Comparison of ENCODE assay signal across 1 cellular context in the genomic region with DNA sequence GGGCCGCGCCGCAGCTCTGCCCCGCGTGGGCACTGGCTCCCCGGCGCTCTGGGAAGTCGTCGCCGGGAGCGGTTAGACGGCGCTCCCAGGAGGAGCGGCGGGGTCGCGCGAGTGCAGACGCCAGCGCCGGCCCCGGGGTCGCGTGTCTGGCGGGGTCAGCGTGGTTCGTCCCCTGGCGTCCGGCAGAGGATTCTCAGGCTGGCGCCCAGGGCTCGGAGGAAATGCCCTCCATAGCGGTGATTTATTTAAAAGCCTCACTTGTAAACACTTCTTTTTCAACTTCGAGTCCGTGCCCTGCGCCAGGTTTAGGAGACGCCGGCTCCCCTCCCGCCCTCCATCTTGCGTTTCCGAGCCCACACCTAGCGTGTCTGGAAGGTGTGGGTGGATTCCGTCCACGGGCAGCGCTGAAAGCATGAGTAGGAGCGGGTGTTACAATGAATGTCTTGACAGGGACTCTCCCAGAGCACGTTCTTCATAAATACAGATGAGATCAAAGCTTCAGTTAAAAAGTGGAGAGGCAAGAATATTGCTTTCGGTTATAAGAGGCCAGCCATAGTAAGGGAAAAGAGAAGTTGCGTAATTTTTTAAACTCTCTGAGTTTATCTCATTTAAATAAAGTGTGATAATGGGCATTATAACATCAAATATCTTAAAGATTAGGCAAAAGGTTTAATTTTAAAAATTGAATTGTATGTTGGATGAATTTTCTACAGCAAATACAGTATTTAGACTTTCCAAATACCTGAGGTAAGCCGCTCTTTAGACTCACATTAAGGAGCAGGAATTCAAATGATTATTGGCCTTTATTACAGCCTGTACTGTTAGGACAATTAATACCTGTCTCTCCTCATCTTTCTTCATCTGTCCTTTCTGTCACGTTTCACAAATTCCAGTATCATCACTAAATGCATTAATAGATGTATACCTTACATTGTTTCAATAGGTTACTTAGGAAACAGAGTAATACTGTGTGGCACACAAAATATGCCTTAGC.
TF ChIP-seq lines count a peak whose summit lies in the region.

No MANE protein-coding gene starts in this region.

TF ChIP-seq in K562, 482 proteins besides CTCF, POLR2A, EP300 and RAD21 (continued from another document and continues in another):
- TF ChIP-seq ARNT (IDR thresholded peaks at IDR 0.05) (no peak), SMAD1 (IDR thresholded peaks at IDR 0.05; ENCODE audit: low read depth, low read length, partially characterized antibody) (no peak), PCBP1 (IDR thresholded peaks at IDR 0.05; ENCODE audit: low read depth, low read length, poor library complexity, severe bottlenecking) (peak; percentile 36), HMBOX1 (IDR thresholded peaks at IDR 0.05) (no peak), ZNF586 (CRISPR knock-in tag; conservative IDR thresholded peaks at IDR 0.05) (no peak), TOE1 (IDR thresholded peaks at IDR 0.05; ENCODE audit: borderline replicate concordance) (no peak), TOE1 (CRISPR knock-in tag; IDR thresholded peaks at IDR 0.05; ENCODE audit: borderline replicate concordance, low read depth) (no peak), ZNF354B (CRISPR knock-in tag; IDR thresholded peaks at IDR 0.05) (no peak), ZFP91 (CRISPR knock-in tag; IDR thresholded peaks at IDR 0.05) (no peak), FOS (IDR thresholded peaks at IDR 0.05; ENCODE audit: extremely low read depth, insufficient read length) (no peak), ESRRB (CRISPR knock-in tag; IDR thresholded peaks at IDR 0.05; ENCODE audit: borderline replicate concordance) (no peak), RBFOX2 (IDR thresholded peaks at IDR 0.05; ENCODE audit: low read depth, low read length) (peak; percentile 73), CEBPZ (IDR thresholded peaks at IDR 0.05; ENCODE audit: borderline replicate concordance, low read depth, low read length) (no peak), ZNF316 (IDR thresholded peaks at IDR 0.05) (no peak), ZNF347 (CRISPR knock-in tag; IDR thresholded peaks at IDR 0.05; ENCODE audit: low read depth) (no peak), XRCC3 (IDR thresholded peaks at IDR 0.05) (no peak), ZNF263 (CRISPR knock-in tag; IDR thresholded peaks at IDR 0.05; ENCODE audit: borderline replicate concordance) (no peak), ZNF75A (CRISPR knock-in tag; IDR thresholded peaks at IDR 0.05) (no peak), KLF1 (tag; IDR thresholded peaks at IDR 0.05) (no peak), TAF7 (tag; IDR thresholded peaks at IDR 0.05) (no peak), TBP (optimal IDR thresholded peaks at IDR 0.05; ENCODE audit: low read depth, low read length) (no peak), MAX (CRISPR knock-in tag; IDR thresholded peaks at IDR 0.05) (peak; percentile 53), CCNT2 (IDR thresholded peaks at IDR 0.05; ENCODE audit: borderline replicate concordance, extremely low read depth, insufficient read length, low read depth, low read length) (no peak), NFATC3 (IDR thresholded peaks at IDR 0.05) (no peak), TGIF2 (CRISPR knock-in tag; IDR thresholded peaks at IDR 0.05) (0 out of 2 replicates have a peak, but pooled peaks have one; percentile 42), SRSF3 (IDR thresholded peaks at IDR 0.05; ENCODE audit: insufficient read depth, low read length) (no peak), EGR1 (conservative IDR thresholded peaks at IDR 0.05) (peak; percentile 69; the same call in 1 of the 2 replicates), CBFA2T3 (IDR thresholded peaks at IDR 0.05) (no peak), DPF2 (IDR thresholded peaks at IDR 0.05) (0 out of 2 replicates have a peak, but pooled peaks have one; percentile 28), ZBTB2 (IDR thresholded peaks at IDR 0.05) (0 out of 2 replicates have a peak, but pooled peaks have one; percentile 26), TFE3 (CRISPR knock-in tag; IDR thresholded peaks at IDR 0.05) (no peak), HNRNPUL1 (IDR thresholded peaks at IDR 0.05; ENCODE audit: low read length) (no peak), ZNF3 (CRISPR knock-in tag; IDR thresholded peaks at IDR 0.05) (no peak), ZBTB34 (CRISPR knock-in tag; IDR thresholded peaks at IDR 0.05) (no peak), CC2D1A (IDR thresholded peaks at IDR 0.05) (no peak), TEAD4 (IDR thresholded peaks at IDR 0.05; ENCODE audit: low read length) (peak; percentile 40; the same call in 1 of the 2 replicates), TEAD4 (CRISPR knock-in tag; IDR thresholded peaks at IDR 0.05; ENCODE audit: borderline replicate concordance) (no peak), MYNN (IDR thresholded peaks at IDR 0.05) (no peak), MYNN (CRISPR knock-in tag; IDR thresholded peaks at IDR 0.05) (no peak), RHOXF2B (CRISPR knock-in tag; conservative IDR thresholded peaks at IDR 0.05) (no peak)
- TF ChIP-seq, protein P1, sequence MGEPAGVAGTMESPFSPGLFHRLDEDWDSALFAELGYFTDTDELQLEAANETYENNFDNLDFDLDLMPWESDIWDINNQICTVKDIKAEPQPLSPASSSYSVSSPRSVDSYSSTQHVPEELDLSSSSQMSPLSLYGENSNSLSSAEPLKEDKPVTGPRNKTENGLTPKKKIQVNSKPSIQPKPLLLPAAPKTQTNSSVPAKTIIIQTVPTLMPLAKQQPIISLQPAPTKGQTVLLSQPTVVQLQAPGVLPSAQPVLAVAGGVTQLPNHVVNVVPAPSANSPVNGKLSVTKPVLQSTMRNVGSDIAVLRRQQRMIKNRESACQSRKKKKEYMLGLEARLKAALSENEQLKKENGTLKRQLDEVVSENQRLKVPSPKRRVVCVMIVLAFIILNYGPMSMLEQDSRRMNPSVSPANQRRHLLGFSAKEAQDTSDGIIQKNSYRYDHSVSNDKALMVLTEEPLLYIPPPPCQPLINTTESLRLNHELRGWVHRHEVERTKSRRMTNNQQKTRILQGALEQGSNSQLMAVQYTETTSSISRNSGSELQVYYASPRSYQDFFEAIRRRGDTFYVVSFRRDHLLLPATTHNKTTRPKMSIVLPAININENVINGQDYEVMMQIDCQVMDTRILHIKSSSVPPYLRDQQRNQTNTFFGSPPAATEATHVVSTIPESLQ (CRISPR knock-in tag; IDR thresholded peaks at IDR 0.05): no peak
- TF ChIP-seq, protein P2, sequence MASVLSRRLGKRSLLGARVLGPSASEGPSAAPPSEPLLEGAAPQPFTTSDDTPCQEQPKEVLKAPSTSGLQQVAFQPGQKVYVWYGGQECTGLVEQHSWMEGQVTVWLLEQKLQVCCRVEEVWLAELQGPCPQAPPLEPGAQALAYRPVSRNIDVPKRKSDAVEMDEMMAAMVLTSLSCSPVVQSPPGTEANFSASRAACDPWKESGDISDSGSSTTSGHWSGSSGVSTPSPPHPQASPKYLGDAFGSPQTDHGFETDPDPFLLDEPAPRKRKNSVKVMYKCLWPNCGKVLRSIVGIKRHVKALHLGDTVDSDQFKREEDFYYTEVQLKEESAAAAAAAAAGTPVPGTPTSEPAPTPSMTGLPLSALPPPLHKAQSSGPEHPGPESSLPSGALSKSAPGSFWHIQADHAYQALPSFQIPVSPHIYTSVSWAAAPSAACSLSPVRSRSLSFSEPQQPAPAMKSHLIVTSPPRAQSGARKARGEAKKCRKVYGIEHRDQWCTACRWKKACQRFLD (CRISPR knock-in tag; IDR thresholded peaks at IDR 0.05): peak; percentile 26; the same call in 1 of the 2 replicates
- TF ChIP-seq, protein P3, sequence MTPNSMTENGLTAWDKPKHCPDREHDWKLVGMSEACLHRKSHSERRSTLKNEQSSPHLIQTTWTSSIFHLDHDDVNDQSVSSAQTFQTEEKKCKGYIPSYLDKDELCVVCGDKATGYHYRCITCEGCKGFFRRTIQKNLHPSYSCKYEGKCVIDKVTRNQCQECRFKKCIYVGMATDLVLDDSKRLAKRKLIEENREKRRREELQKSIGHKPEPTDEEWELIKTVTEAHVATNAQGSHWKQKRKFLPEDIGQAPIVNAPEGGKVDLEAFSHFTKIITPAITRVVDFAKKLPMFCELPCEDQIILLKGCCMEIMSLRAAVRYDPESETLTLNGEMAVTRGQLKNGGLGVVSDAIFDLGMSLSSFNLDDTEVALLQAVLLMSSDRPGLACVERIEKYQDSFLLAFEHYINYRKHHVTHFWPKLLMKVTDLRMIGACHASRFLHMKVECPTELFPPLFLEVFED (CRISPR knock-in tag; conservative IDR thresholded peaks at IDR 0.05): no peak
- TF ChIP-seq, protein P4, sequence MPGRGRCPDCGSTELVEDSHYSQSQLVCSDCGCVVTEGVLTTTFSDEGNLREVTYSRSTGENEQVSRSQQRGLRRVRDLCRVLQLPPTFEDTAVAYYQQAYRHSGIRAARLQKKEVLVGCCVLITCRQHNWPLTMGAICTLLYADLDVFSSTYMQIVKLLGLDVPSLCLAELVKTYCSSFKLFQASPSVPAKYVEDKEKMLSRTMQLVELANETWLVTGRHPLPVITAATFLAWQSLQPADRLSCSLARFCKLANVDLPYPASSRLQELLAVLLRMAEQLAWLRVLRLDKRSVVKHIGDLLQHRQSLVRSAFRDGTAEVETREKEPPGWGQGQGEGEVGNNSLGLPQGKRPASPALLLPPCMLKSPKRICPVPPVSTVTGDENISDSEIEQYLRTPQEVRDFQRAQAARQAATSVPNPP (IDR thresholded peaks at IDR 0.05; ENCODE audit: borderline replicate concordance, insufficient read depth, insufficient read length): no peak
